1 cellular context compared by ENCODE assay signal in genomic region chr9:128587453-128587852, GRCh38.
TF ChIP-seq lines count a peak whose summit lies in the region.

No MANE protein-coding gene starts in this region.

TF ChIP-seq in HepG2, 621 proteins besides CTCF, POLR2A, EP300 and RAD21:
- TF ChIP-seq IKZF4 (CRISPR knock-in tag; IDR thresholded peaks at IDR 0.05; ENCODE audit: borderline replicate concordance, low read depth, not compliant biosample characterization) = no peak
- TF ChIP-seq POLR2AphosphoS2 (IDR thresholded peaks at IDR 0.05; ENCODE audit: low read depth, low read length) = no peak
- no peak for TF ChIP-seq MLXIP (CRISPR knock-in tag; IDR thresholded peaks at IDR 0.05; ENCODE audit: borderline replicate concordance)
- no peak for TF ChIP-seq ARID2 (CRISPR knock-in tag; IDR thresholded peaks at IDR 0.05; ENCODE audit: borderline replicate concordance)
